ENCODE assay signal across 10 cellular contexts in genomic region chr22:26617251-26618199, GRCh38. TPM values are rescaled to one million over a fixed set of nuclear protein-coding genes. Genes with fewer than 3 reads are reported as not detected.
DNase-seq lines count a peak whose midpoint lies in the region; ATAC-seq and TF ChIP-seq lines count a peak whose summit lies in the region.
"Had no signal": no experiment of that assay in that cellular context is flagged by ENCODE, and none has a peak within 500 bp of the region (broad histone marks: within the 10 kb centered on the region; RNA-seq: fewer than 3 reads in every experiment).

TSS of gene CRYBB1 (minus strand) at chr22:26618027. CDS start at chr22:26616319, 1,708 bp downstream.

- no peak within 1 kb of the TSS for H3K4me3 Mint-ChIP-seq in natural killer cell treated with Interleukin-12 subunit alpha and Interleukin-12 subunit beta and Interleukin-15 and Interleukin-18, amount 100 ng/mL, for 72 hours

- no peaks in the 10 kb centered on the region for H3K36me3 ChIP-seq in stomach
- H3K36me3 ChIP-seq: thoracic aorta had no signal

- H3K9me3 Mint-ChIP-seq in natural killer cell treated with Interleukin-12 subunit alpha and Interleukin-12 subunit beta and Interleukin-15 and Interleukin-18, amount 100 ng/mL, for 72 hours, result no peaks in the 10 kb centered on the region

- no peaks in the 10 kb centered on the region for H3K9me3 ChIP-seq in stomach
- H3K9me3 ChIP-seq: thoracic aorta had no signal

- DNase-seq in DMS153 treated with DMSO at 0.1 percent for 48 hours (lab: John Stamatoyannopoulos, UW; ENCODE audit: unreplicated experiment) (peak; percentile 49), NOMO-1 (lab: John Stamatoyannopoulos, UW; ENCODE audit: unreplicated experiment in 2 of 2) (peak; percentile 58 to 60), epidermal melanocyte (ENCODE audit: insufficient read length, low spot score) (peak; percentile 56), NCI-H2029 (lab: John Stamatoyannopoulos, UW) (no peak), T1000 (lab: John Stamatoyannopoulos, UW) (no peak), stomach (no peak)
- DNase-seq in natural killer cell treated with Interleukin-12 subunit alpha and Interleukin-12 subunit beta and Interleukin-15 and Interleukin-18, amount 100 ng/mL, for 72 hours (ENCODE audit: low spot score), result no peak
- DNase-seq: stimulated activated CD4-positive, alpha-beta T cell treated with anti-CD3 and anti-CD28 coated beads, Interleukin-12 subunit alpha, Interleukin-12 subunit beta, amount 100 ng/mL, for 4 hours had no signal

- TF ChIP-seq CTCF in stomach (IDR thresholded peaks at IDR 0.05), result no peak

- H3K27me3 ChIP-seq in stomach, result peaks cover 0 to 70% (median 0%) of the 10 kb centered on the region in 3 donors

- H3K27ac Mint-ChIP-seq in natural killer cell treated with Interleukin-12 subunit alpha and Interleukin-12 subunit beta and Interleukin-15 and Interleukin-18, amount 100 ng/mL, for 72 hours, result peak within 1 kb of the TSS; percentile 1 to 53

- no peaks in the 10 kb centered on the region for H3K36me3 Mint-ChIP-seq in natural killer cell treated with Interleukin-12 subunit alpha and Interleukin-12 subunit beta and Interleukin-15 and Interleukin-18, amount 100 ng/mL, for 72 hours

- no peak within 1 kb of the TSS for H3K4me3 ChIP-seq in stomach
- H3K4me3 ChIP-seq: thoracic aorta had no signal

- 53 to 63% (median 59%) methylated on average over 7 of the region's 7 CpGs for WGBS in stomach, 5 donors

- TF ChIP-seq POLR2A in stomach (IDR thresholded peaks at IDR 0.05), result no peak

- peaks cover 26 to 37% of the 10 kb centered on the region in 2 donors for H3K4me1 Mint-ChIP-seq in natural killer cell treated with Interleukin-12 subunit alpha and Interleukin-12 subunit beta and Interleukin-15 and Interleukin-18, amount 100 ng/mL, for 72 hours (ENCODE audit: low read depth in 2 of 2)

- no peaks in the 10 kb centered on the region for H3K27me3 Mint-ChIP-seq in natural killer cell treated with Interleukin-12 subunit alpha and Interleukin-12 subunit beta and Interleukin-15 and Interleukin-18, amount 100 ng/mL, for 72 hours

- TF ChIP-seq EP300 in stomach (IDR thresholded peaks at IDR 0.05), result no peak

- H3K4me1 ChIP-seq in stomach, result peaks cover 0 to 5% (median 0%) of the 10 kb centered on the region in 4 donors

- intact Hi-C loops in stomach (cut with DNase I; ENCODE audit: low total_unique reads), result no loop called here

- no peak for ATAC-seq in natural killer cell treated with Interleukin-12 subunit alpha and Interleukin-12 subunit beta and Interleukin-15 and Interleukin-18, amount 100 ng/mL, for 72 hours
- ATAC-seq in GM21723 (IDR thresholded peaks at IDR 0.05; ENCODE audit: unreplicated experiment), result no peak

- H3K27ac ChIP-seq in stomach, result no peak within 1 kb of the TSS
- H3K27ac ChIP-seq: thoracic aorta had no signal

RNA-seq across cellular contexts. Expression of gene CRYBB1, which starts in this region (rescaled TPM):
- not detected for total RNA-seq in natural killer cell treated with Interleukin-12 subunit alpha and Interleukin-12 subunit beta and Interleukin-15 and Interleukin-18, amount 100 ng/mL, for 72 hours
- total RNA-seq in stomach, result under 1 TPM in 1 of 5 donors, not detected in 4; 0.55 TPM
- 1 to 10 TPM in 1 of 3 donors, under 1 TPM in 2; 0.20 to 1.2 (median 0.68) TPM for polyA plus RNA-seq in stomach

Comparison
In these comparisons a context has a peak if more than half of its experiments do, and no peak if none do; other contexts are left out.
1. DNase-seq: peak in DMS153 treated with DMSO at 0.1 percent for 48 hours (single experiment), NOMO-1 (2 of 2) and epidermal melanocyte (single experiment); none in natural killer cell treated with Interleukin-12 subunit alpha and Interleukin-12 subunit beta and Interleukin-15 and Interleukin-18, amount 100 ng/mL, for 72 hours (single experiment), NCI-H2029 (single experiment), T1000 (single experiment) and stomach (single experiment).